Comparison of ENCODE assay signal across 10 cellular contexts in genomic region chr17:77696720-77697460, GRCh38.
A peak's percentile ranks its signal among the peaks of the same experiment; 100 is the strongest.
DNase-seq lines count a peak whose midpoint lies in the region; ATAC-seq and TF ChIP-seq lines count a peak whose summit lies in the region.
"Had no signal": no experiment of that assay in that cellular context is flagged by ENCODE, and none has a peak within 500 bp of the region (broad histone marks: within the 10 kb centered on the region; RNA-seq: fewer than 3 reads in every experiment).

No MANE protein-coding gene starts in this region.

- peak; percentile 63 for ATAC-seq in left ventricle myocardium superior

- no peaks in the 10 kb centered on the region for H3K4me1 ChIP-seq in osteoblast (ENCODE audit: insufficient read depth, low read length)

- no peaks in the 10 kb centered on the region for H3K9me3 ChIP-seq in osteoblast (ENCODE audit: low read depth, low read length)

- peak; percentile 29 for DNase-seq in DMS153 treated with DMSO at 0.1 percent for 48 hours (lab: John Stamatoyannopoulos, UW; ENCODE audit: unreplicated experiment)
- DNase-seq in DMS153 (lab: John Stamatoyannopoulos, UW) = no peak
- DNase-seq in NCI-H510A treated with DMSO at 0.1 percent for 48 hours (lab: John Stamatoyannopoulos, UW) = peak; percentile 59
- no peak for DNase-seq in left ventricle myocardium superior
- DNase-seq in osteoblast (ENCODE audit: insufficient read length, low spot score, missing footprints) = peak; percentile 64
- no peak for DNase-seq in NCI-H2196 treated with DMSO at 0.1 percent for 48 hours (lab: John Stamatoyannopoulos, UW; ENCODE audit: unreplicated experiment)
- DNase-seq in KG1 (lab: John Stamatoyannopoulos, UW) = no peak
- no peak for DNase-seq in NCI-H1694 (lab: John Stamatoyannopoulos, UW)

- H3K4me3 ChIP-seq in osteoblast (ENCODE audit: insufficient read depth, low read length) = no peak overlapping the region

- intact Hi-C loops in left ventricle myocardium superior (cut with micrococcal nuclease) = no loop called here

- H3K27ac ChIP-seq in osteoblast (ENCODE audit: low read depth, low read length) = no peak overlapping the region
- H3K27ac ChIP-seq: 22Rv1, VCaP had no signal

- no peaks in the 10 kb centered on the region for H3K36me3 ChIP-seq in osteoblast (ENCODE audit: insufficient read depth, low read length)

- H2AFZ ChIP-seq in osteoblast (ENCODE audit: low read length) = no peak overlapping the region

- H3K27me3 ChIP-seq in osteoblast (ENCODE audit: insufficient read depth, low read length) = peaks cover 27% of the 10 kb centered on the region

- H3K79me2 ChIP-seq in osteoblast (ENCODE audit: insufficient read depth, low read length) = no peaks in the 10 kb centered on the region

- no peak overlapping the region for H3K4me2 ChIP-seq in osteoblast (ENCODE audit: insufficient read depth, low read length)

- no peaks in the 10 kb centered on the region for H4K20me1 ChIP-seq in osteoblast (ENCODE audit: insufficient read depth, low read length)

- no peak for TF ChIP-seq CTCF in osteoblast (IDR thresholded peaks at IDR 0.05; ENCODE audit: extremely low read depth, low read depth, low read length)

Comparison
In these comparisons a context has a peak if more than half of its experiments do, and no peak if none do; other contexts are left out.
1. DNase-seq: peak in DMS153 treated with DMSO at 0.1 percent for 48 hours (single experiment), NCI-H510A treated with DMSO at 0.1 percent for 48 hours (single experiment) and osteoblast (single experiment); none in DMS153 (single experiment), left ventricle myocardium superior (single experiment), NCI-H2196 treated with DMSO at 0.1 percent for 48 hours (single experiment), KG1 (single experiment) and NCI-H1694 (single experiment).